26 cellular contexts compared by ENCODE assay signal in the genomic region with DNA sequence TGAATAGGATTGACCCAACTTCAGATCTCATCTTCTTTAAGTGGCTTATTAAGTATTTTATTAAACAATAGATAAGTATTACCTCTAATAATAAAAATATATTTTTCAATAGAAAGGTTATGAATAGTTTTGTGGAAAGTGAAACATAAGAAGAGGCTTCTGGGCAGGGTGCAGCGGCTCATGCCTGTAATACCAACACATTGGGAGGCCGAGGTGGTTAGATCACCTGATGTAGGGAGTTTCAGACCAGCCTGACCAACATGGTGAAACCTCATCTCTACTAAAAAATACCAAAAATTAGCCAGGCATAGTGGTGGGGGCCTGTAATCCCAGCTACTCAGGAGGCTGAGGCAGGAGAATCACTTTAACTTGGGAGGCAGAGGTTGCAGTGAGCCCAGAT. TPM values are rescaled to one million over a fixed set of nuclear protein-coding genes. Genes with fewer than 3 reads are reported as not detected.
A peak's percentile ranks its signal among the peaks of the same experiment; 100 is the strongest.
DNase-seq lines count a peak whose midpoint lies in the region; ATAC-seq, FAIRE-seq and TF ChIP-seq lines count a peak whose summit lies in the region.
"Had no signal": no experiment of that assay in that cellular context is flagged by ENCODE, and none has a peak within 500 bp of the region (broad histone marks: within the 10 kb centered on the region; RNA-seq: fewer than 3 reads in every experiment).

No MANE protein-coding gene starts in this region.

- H3K4me2 ChIP-seq in KMS-11: peak overlapping the region; percentile 38

- TF ChIP-seq CTCF in KMS-11 (conservative IDR thresholded peaks at IDR 0.05; ENCODE audit: low read depth, low read length) (no peak), body of pancreas (IDR thresholded peaks at IDR 0.05) (no peak), endothelial cell (IDR thresholded peaks at IDR 0.05; ENCODE audit: unreplicated experiment) (no peak)

- ATAC-seq in GM18508 (IDR thresholded peaks at IDR 0.05; ENCODE audit: insufficient read depth, unreplicated experiment): peak; percentile 79
- peak; percentile 56 for ATAC-seq in GM19372 (IDR thresholded peaks at IDR 0.05; ENCODE audit: low read depth, unreplicated experiment)
- peak; percentile 85 for ATAC-seq in HG02798 (IDR thresholded peaks at IDR 0.05; ENCODE audit: poor library complexity, unreplicated experiment)
- ATAC-seq in body of pancreas: no peak
- ATAC-seq: PC-3 had no signal

- H3K36me3 ChIP-seq in KMS-11 (ENCODE audit: insufficient read depth) (no peaks in the 10 kb centered on the region), body of pancreas (replicated peaks in 1 of 2; ENCODE audit: insufficient read depth in 1 of 2, low read depth in 2 of 2) (no peaks in the 10 kb centered on the region)

- H3K4me3 Mint-ChIP-seq in endothelial cell (ENCODE audit: unreplicated experiment): no peak overlapping the region
- H3K4me3 Mint-ChIP-seq: CD8-positive, alpha-beta memory T cell; T-helper 1 cell treated with Interleukin-12 subunit alpha and Interleukin-12 subunit beta and Interleukin-4 antibody, amounts not matched to agents 30 μg/mL and 1 μg/mL, for 36 hours had no signal

- H3K9me3 ChIP-seq in body of pancreas: no peaks in the 10 kb centered on the region

- H3K4me1 Mint-ChIP-seq in endothelial cell (ENCODE audit: unreplicated experiment): no peaks in the 10 kb centered on the region
- H3K4me1 Mint-ChIP-seq: CD8-positive, alpha-beta memory T cell had no signal

- intact Hi-C loops in body of pancreas (cut with DNase I): no loop called here

- H3K36me3 Mint-ChIP-seq in endothelial cell (ENCODE audit: low read depth, unreplicated experiment): no peaks in the 10 kb centered on the region
- H3K36me3 Mint-ChIP-seq: CD8-positive, alpha-beta memory T cell had no signal

- no peak for TF ChIP-seq POLR2A in body of pancreas (IDR thresholded peaks at IDR 0.05)

- no peaks in the 10 kb centered on the region for H3K27me3 ChIP-seq in KMS-11 (ENCODE audit: insufficient read depth, low read depth)
- H3K27me3 ChIP-seq in body of pancreas: no peaks in the 10 kb centered on the region

- no peaks in the 10 kb centered on the region for H3K27me3 Mint-ChIP-seq in endothelial cell (ENCODE audit: unreplicated experiment)

- H3K27ac Mint-ChIP-seq in endothelial cell (ENCODE audit: unreplicated experiment): no peak overlapping the region
- H3K27ac Mint-ChIP-seq: CD8-positive, alpha-beta memory T cell; T-helper 1 cell treated with Interleukin-12 subunit alpha and Interleukin-12 subunit beta and Interleukin-4 antibody, amounts not matched to agents 30 μg/mL and 1 μg/mL, for 36 hours had no signal

- no peaks in the 10 kb centered on the region for H4K20me1 ChIP-seq in KMS-11 (ENCODE audit: insufficient read depth)

- no peak for DNase-seq in GM19239 (ENCODE audit: insufficient read length, low spot score)
- DNase-seq in body of pancreas: no peak
- DNase-seq in HTR-8/SVneo (ENCODE audit: insufficient read length, low spot score): no peak
- no peak for DNase-seq in endothelial cell (ENCODE audit: low spot score)
- DNase-seq: Calu3; CD8-positive, alpha-beta memory T cell; GDM1; KG1; MV-4-11; NCI-H1105 treated with DMSO at 0.1 percent for 48 hours; NCI-H2081 treated with DMSO at 0.1 percent for 48 hours; NCI-H2171 treated with DMSO at 0.1 percent for 48 hours; NCI-H446; NCI-H526 treated with DMSO at 0.1 percent for 48 hours; PC-3; Right ventricle myocardium superior; T1000 had no signal

- WGBS in body of pancreas, 2 donors: 77 to 83% methylated on average over 2 of the region's 2 CpGs

- H2AFZ ChIP-seq in KMS-11 (ENCODE audit: low read depth): peak overlapping the region; percentile 3; the same call in 1 of the 2 replicates

- H3K9ac ChIP-seq in KMS-11: no peak overlapping the region

- peaks cover 32% of the 10 kb centered on the region for H3K4me1 ChIP-seq in KMS-11 (ENCODE audit: low read depth, poor library complexity, severe bottlenecking)
- H3K4me1 ChIP-seq in body of pancreas: no peaks in the 10 kb centered on the region

- H3K4me3 ChIP-seq in KMS-11 (IDR thresholded peaks at IDR 0.05; ENCODE audit: insufficient read depth, low read depth, low read length) (no peak overlapping the region), body of pancreas (no peak overlapping the region)

- H3K79me2 ChIP-seq in KMS-11 (ENCODE audit: insufficient read depth, low read depth): no peaks in the 10 kb centered on the region

- H3K9me3 Mint-ChIP-seq in endothelial cell (ENCODE audit: unreplicated experiment): no peaks in the 10 kb centered on the region
- H3K9me3 Mint-ChIP-seq: T-helper 1 cell treated with Interleukin-12 subunit alpha and Interleukin-12 subunit beta and Interleukin-4 antibody, amounts not matched to agents 30 μg/mL and 1 μg/mL, for 36 hours had no signal

- H3K27ac ChIP-seq in KMS-11 (peak overlapping the region; percentile 7; the same call in 1 of the 2 replicates), body of pancreas (no peak overlapping the region)
- H3K27ac ChIP-seq: C4-2B, HL-60 had no signal

- no peak for FAIRE-seq in GM19239 (lab: Jason Lieb, UNC)
- no peak for FAIRE-seq in HTR-8/SVneo (lab: Jason Lieb, UNC)
- FAIRE-seq: H54 had no signal

RNA-seq across cellular contexts. Expression of a gene that starts 26.5 kb away (rescaled TPM):
- total RNA-seq in body of pancreas (under 1 TPM; 0.26 to 0.33 TPM), endothelial cell (ENCODE audit: unreplicated experiment) (3.0 TPM)
- total RNA-seq: Calu3; CD8-positive, alpha-beta memory T cell; HT-29; PC-3 had no signal

RNA-seq across cellular contexts. Expression of a gene that starts 58.3 kb away (rescaled TPM):
- 10 to 100 TPM in 1 of 2 donors, 1 to 10 TPM in 1; 6.9 to 19.7 TPM for total RNA-seq in body of pancreas
- total RNA-seq in endothelial cell (ENCODE audit: unreplicated experiment): 36.1 TPM
